8 cellular contexts compared by ENCODE assay signal in the genomic region with DNA sequence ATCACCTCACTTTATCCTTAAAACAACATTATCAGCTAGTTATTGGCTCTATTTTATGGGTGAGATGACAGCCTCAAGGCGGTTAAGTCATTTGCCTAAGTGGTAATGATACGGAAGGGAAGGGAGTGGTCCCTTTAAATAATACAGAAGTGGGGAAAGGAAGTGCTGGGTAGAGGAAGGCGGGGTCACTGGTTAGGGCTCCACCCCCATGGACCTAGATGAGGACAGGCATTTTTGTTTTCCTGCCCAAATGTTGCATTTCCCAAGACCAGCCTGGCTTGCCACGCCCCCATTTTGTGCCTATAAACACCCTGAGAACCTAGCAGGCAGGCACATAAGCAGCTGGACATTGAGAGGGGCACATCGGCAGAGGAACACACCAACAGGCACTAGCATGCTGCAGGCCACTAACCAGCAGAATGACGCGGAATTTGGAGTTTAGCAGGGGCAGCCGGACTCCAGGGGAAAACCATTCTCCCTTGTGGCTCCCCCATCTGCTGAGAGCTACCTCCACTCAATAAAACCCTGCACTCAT.
A peak's percentile ranks its signal among the peaks of the same experiment; 100 is the strongest.
DNase-seq lines count a peak whose midpoint lies in the region; ATAC-seq and TF ChIP-seq lines count a peak whose summit lies in the region.

No MANE protein-coding gene starts in this region.

- H3K27me3 ChIP-seq in thoracic aorta (replicated peaks; ENCODE audit: insufficient read depth) (no peaks in the 10 kb centered on the region), Karpas-422 (ENCODE audit: low read length) (no peaks in the 10 kb centered on the region)
- no peaks in the 10 kb centered on the region for H3K27me3 ChIP-seq in CD4-positive, alpha-beta memory T cell (ENCODE audit: insufficient read depth, low read length)

- intact Hi-C loops in CD4-positive, alpha-beta memory T cell (cut with micrococcal nuclease) = no loop called here

- no peak overlapping the region for H2AFZ ChIP-seq in Karpas-422 (ENCODE audit: low read length)

- H3K4me1 Mint-ChIP-seq in CD4-positive, alpha-beta memory T cell = no peaks in the 10 kb centered on the region

- no peaks in the 10 kb centered on the region for H3K9me3 ChIP-seq in HEK293 (ENCODE audit: control insufficient read depth, insufficient read depth, low read depth, low read length)
- H3K9me3 ChIP-seq in thoracic aorta = no peaks in the 10 kb centered on the region
- H3K9me3 ChIP-seq in Karpas-422 (ENCODE audit: low read length) = no peaks in the 10 kb centered on the region
- H3K9me3 ChIP-seq in CD4-positive, alpha-beta memory T cell (ENCODE audit: control insufficient read depth in 1 of 2, low read length in 2 of 2) = no peaks in the 10 kb centered on the region

- no peak overlapping the region for H3K4me3 Mint-ChIP-seq in CD4-positive, alpha-beta memory T cell

- no peak overlapping the region for H3K27ac Mint-ChIP-seq in CD4-positive, alpha-beta memory T cell

- H3K9ac ChIP-seq in Karpas-422 (ENCODE audit: low read length) = no peak overlapping the region

- POLR2A ChIA-PET in HEK293 (lab: Yijun Ruan, JAX) = no interaction called here
- POLR2A ChIA-PET in CD4-positive, alpha-beta memory T cell (lab: Charles Lee; ENCODE audit: partially characterized antibody) = no interaction called here

- peaks cover 0 to 1% of the 10 kb centered on the region in 2 donors for H3K27me3 Mint-ChIP-seq in CD4-positive, alpha-beta memory T cell

- H3K4me2 ChIP-seq in Karpas-422 (ENCODE audit: low read depth, low read length, poor library complexity, severe bottlenecking) = no peak overlapping the region

- peak; percentile 31 for DNase-seq in UCSD-AML1 (lab: John Stamatoyannopoulos, UW; ENCODE audit: unreplicated experiment)
- DNase-seq in inferior parietal cortex (ENCODE audit: extremely low spot score) = peak; percentile 51
- DNase-seq in thoracic aorta (ENCODE audit: low spot score) = no peak
- DNase-seq in GM03348 (ENCODE audit: low spot score) = no peak
- DNase-seq in germinal center (ENCODE audit: low spot score) = no peak
- no peak for DNase-seq in Karpas-422
- no peak for DNase-seq in CD4-positive, alpha-beta memory T cell

- no peaks in the 10 kb centered on the region for H4K20me1 ChIP-seq in Karpas-422 (ENCODE audit: insufficient read depth, low read depth, low read length)

- no peaks in the 10 kb centered on the region for H3K9me3 Mint-ChIP-seq in CD4-positive, alpha-beta memory T cell

- H3K36me3 Mint-ChIP-seq in CD4-positive, alpha-beta memory T cell = no peaks in the 10 kb centered on the region

- H3K4me1 ChIP-seq in HEK293 (ENCODE audit: control insufficient read depth, insufficient read depth, low read length) (peaks cover 31% of the 10 kb centered on the region), thoracic aorta (ENCODE audit: control insufficient read depth in 1 of 2, low read depth in 2 of 2) (peaks cover 43 to 68% of the 10 kb centered on the region in 2 donors), Karpas-422 (ENCODE audit: low read length) (no peaks in the 10 kb centered on the region)
- no peaks in the 10 kb centered on the region for H3K4me1 ChIP-seq in CD4-positive, alpha-beta memory T cell (ENCODE audit: insufficient read depth, low read length)

- no peaks in the 10 kb centered on the region for H3K36me3 ChIP-seq in HEK293 (ENCODE audit: control insufficient read depth in 2 of 2, insufficient read depth in 1 of 2, low read length in 2 of 2)
- no peaks in the 10 kb centered on the region for H3K36me3 ChIP-seq in thoracic aorta
- no peaks in the 10 kb centered on the region for H3K36me3 ChIP-seq in Karpas-422 (ENCODE audit: insufficient read depth, low read length)
- no peaks in the 10 kb centered on the region for H3K36me3 ChIP-seq in CD4-positive, alpha-beta memory T cell (ENCODE audit: insufficient read depth, low read length)

- peak overlapping the region; percentile 17; the same call in 1 of the 2 replicates for H3K27ac ChIP-seq in HEK293 (ENCODE audit: extremely low read depth, low read depth, low read length)
- H3K27ac ChIP-seq in thoracic aorta = peak overlapping the region; percentile 64 to 73
- H3K27ac ChIP-seq in Karpas-422 (ENCODE audit: low read length) = no peak overlapping the region
- H3K27ac ChIP-seq in CD4-positive, alpha-beta memory T cell (ENCODE audit: low read depth, low read length) = no peak overlapping the region

- CTCF ChIA-PET in HEK293 (lab: Yijun Ruan, JAX) = interaction anchor here (0.7 kb wide), 1 partner anchor 98 kb away, joined by 3 read pairs; no protein-coding TSS in a partner anchor
- CTCF ChIA-PET in CD4-positive, alpha-beta memory T cell (lab: Charles Lee; ENCODE audit: partially characterized antibody) = no interaction called here

- no peaks in the 10 kb centered on the region for H3K79me2 ChIP-seq in Karpas-422 (ENCODE audit: low read length)

- no peak overlapping the region for H3K4me3 ChIP-seq in HEK293 (ENCODE audit: low read depth, low read length)
- peak overlapping the region; percentile 60 for H3K4me3 ChIP-seq in thoracic aorta
- H3K4me3 ChIP-seq in Karpas-422 (ENCODE audit: low read length) = no peak overlapping the region
- no peak overlapping the region for H3K4me3 ChIP-seq in CD4-positive, alpha-beta memory T cell (ENCODE audit: low read length in 2 of 2)

- H3K9me2 ChIP-seq in Karpas-422 (replicated peaks; ENCODE audit: insufficient read depth, low read length) = no peaks in the 10 kb centered on the region

- ATAC-seq in thoracic aorta (ENCODE audit: insufficient number of reproducible peaks, low FRiP score, low read depth) = no peak

- no peak for TF ChIP-seq CTCF in HEK293 (tag by site-specific recombination; IDR thresholded peaks at IDR 0.05)
- TF ChIP-seq CTCF in thoracic aorta (IDR thresholded peaks at IDR 0.05) = no peak

TF ChIP-seq in HEK293, 187 proteins besides CTCF, POLR2A, EP300 and RAD21 (continues in another document):
- TF ChIP-seq ZNF211 (tag by site-specific recombination; IDR thresholded peaks at IDR 0.05; ENCODE audit: low read depth) (no peak), ZBTB20 (tag by site-specific recombination; IDR thresholded peaks at IDR 0.05) (no peak; the same call in 1 of the 2 replicates), ZNF677 (tag by site-specific recombination; IDR thresholded peaks at IDR 0.05) (no peak), ZBTB8A (tag by site-specific recombination; IDR thresholded peaks at IDR 0.05) (peak; percentile 73), ZNF19 (tag by site-specific recombination; IDR thresholded peaks at IDR 0.05; ENCODE audit: low read depth) (no peak), ZNF621 (tag by site-specific recombination; IDR thresholded peaks at IDR 0.05) (no peak), ZNF248 (tag by site-specific recombination; IDR thresholded peaks at IDR 0.05) (no peak), ELK4 (IDR thresholded peaks at IDR 0.05; ENCODE audit: borderline replicate concordance, low read depth, low read length) (no peak), ZNF169 (tag by site-specific recombination; IDR thresholded peaks at IDR 0.05) (no peak), ZNF23 (tag by site-specific recombination; IDR thresholded peaks at IDR 0.05; ENCODE audit: borderline replicate concordance) (no peak), ZNF544 (tag by site-specific recombination; IDR thresholded peaks at IDR 0.05) (no peak)
- TF ChIP-seq, protein P1, sequence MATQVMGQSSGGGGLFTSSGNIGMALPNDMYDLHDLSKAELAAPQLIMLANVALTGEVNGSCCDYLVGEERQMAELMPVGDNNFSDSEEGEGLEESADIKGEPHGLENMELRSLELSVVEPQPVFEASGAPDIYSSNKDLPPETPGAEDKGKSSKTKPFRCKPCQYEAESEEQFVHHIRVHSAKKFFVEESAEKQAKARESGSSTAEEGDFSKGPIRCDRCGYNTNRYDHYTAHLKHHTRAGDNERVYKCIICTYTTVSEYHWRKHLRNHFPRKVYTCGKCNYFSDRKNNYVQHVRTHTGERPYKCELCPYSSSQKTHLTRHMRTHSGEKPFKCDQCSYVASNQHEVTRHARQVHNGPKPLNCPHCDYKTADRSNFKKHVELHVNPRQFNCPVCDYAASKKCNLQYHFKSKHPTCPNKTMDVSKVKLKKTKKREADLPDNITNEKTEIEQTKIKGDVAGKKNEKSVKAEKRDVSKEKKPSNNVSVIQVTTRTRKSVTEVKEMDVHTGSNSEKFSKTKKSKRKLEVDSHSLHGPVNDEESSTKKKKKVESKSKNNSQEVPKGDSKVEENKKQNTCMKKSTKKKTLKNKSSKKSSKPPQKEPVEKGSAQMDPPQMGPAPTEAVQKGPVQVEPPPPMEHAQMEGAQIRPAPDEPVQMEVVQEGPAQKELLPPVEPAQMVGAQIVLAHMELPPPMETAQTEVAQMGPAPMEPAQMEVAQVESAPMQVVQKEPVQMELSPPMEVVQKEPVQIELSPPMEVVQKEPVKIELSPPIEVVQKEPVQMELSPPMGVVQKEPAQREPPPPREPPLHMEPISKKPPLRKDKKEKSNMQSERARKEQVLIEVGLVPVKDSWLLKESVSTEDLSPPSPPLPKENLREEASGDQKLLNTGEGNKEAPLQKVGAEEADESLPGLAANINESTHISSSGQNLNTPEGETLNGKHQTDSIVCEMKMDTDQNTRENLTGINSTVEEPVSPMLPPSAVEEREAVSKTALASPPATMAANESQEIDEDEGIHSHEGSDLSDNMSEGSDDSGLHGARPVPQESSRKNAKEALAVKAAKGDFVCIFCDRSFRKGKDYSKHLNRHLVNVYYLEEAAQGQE (tag by site-specific recombination; IDR thresholded peaks at IDR 0.05) = no peak

Comparison
In these comparisons a context has a peak if more than half of its experiments do, and no peak if none do; other contexts are left out.
1. H3K27ac ChIP-seq: peak in HEK293 (single experiment) and thoracic aorta (2 of 2); none in Karpas-422 (single experiment) and CD4-positive, alpha-beta memory T cell (single experiment).
2. DNase-seq: peak in UCSD-AML1 (single experiment) and inferior parietal cortex (single experiment); none in thoracic aorta (single experiment), GM03348 (single experiment), germinal center (single experiment), Karpas-422 (single experiment) and CD4-positive, alpha-beta memory T cell (0 of 5).